In the genomic region with DNA sequence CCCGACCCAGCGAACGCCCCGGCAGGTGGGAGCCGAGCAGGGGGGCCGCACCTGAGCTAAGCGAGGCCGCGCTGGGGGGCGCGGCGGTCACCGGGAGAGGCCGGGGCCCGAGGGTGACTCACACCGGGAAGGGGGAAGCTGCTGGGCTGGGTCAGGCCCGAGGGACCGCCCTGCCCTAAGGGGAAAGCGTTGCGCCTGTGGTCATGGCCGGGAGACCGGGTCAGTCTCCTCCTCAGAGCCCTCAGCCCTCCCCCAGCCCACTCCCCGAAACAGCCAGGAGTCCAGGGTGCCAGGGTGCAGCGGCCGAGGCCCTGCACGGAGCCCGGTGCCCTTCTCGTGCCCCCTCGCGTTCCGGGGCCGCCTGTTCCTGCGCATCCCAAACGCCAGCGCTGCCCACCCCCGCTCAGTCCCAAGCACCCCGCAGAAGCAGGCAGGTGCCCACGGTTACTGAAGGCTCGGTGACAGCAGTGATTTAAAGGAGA, we compare ENCODE assay signal across 9 cellular contexts. TPM values are rescaled to one million over a fixed set of nuclear protein-coding genes. Genes with fewer than 3 reads are reported as not detected.
DNase-seq lines count a peak whose midpoint lies in the region; ATAC-seq, FAIRE-seq and TF ChIP-seq lines count a peak whose summit lies in the region.
"Had no signal": no experiment of that assay in that cellular context is flagged by ENCODE, and none has a peak within 500 bp of the region (broad histone marks: within the 10 kb centered on the region; RNA-seq: fewer than 3 reads in every experiment).

No MANE protein-coding gene starts in this region.

- H3K36me3 Mint-ChIP-seq in memory B cell = no peaks in the 10 kb centered on the region

- peaks cover 34% of the 10 kb centered on the region for H3K4me1 ChIP-seq in vagina

- H3K27me3 ChIP-seq in GM06990 (replicated peaks; ENCODE audit: control insufficient read depth, insufficient read depth, low read length) = no peaks in the 10 kb centered on the region
- H3K27me3 ChIP-seq in bronchial epithelial cell (ENCODE audit: control insufficient read depth, insufficient read depth, low read length) = no peaks in the 10 kb centered on the region
- H3K27me3 ChIP-seq in vagina = no peaks in the 10 kb centered on the region

- no peaks in the 10 kb centered on the region for H3K9me3 ChIP-seq in vagina

- no peak for TF ChIP-seq POLR2A in vagina (IDR thresholded peaks at IDR 0.05)

- TF ChIP-seq CTCF in GM06990 (IDR thresholded peaks at IDR 0.05; ENCODE audit: insufficient read depth, low read length, poor library complexity, severe bottlenecking) (no peak), bronchial epithelial cell (IDR thresholded peaks at IDR 0.05; ENCODE audit: insufficient read depth, low read length, severe bottlenecking) (no peak), vagina (IDR thresholded peaks at IDR 0.05) (no peak), GM10266 (IDR thresholded peaks at IDR 0.05; ENCODE audit: control insufficient read depth, insufficient read depth, low read depth, missing control alignments) (no peak)

- peak overlapping the region; percentile 65 for H3K4me3 Mint-ChIP-seq in memory B cell

- DNase-seq in GM06990 (ENCODE audit: extremely low read depth, insufficient read length) = no peak
- no peak for DNase-seq in bronchial epithelial cell (ENCODE audit: low read depth)
- DNase-seq in memory B cell (ENCODE audit: low spot score in 2 of 2) = peak in 1 of 2 donors; percentile 15
- DNase-seq in vagina (ENCODE audit: extremely low spot score in 2 of 2) = no peak
- no peak for DNase-seq in stimulated activated naive CD4-positive, alpha-beta T cell treated with Interleukin-2 at 50 U/mL for 16 hours (lab: John Stamatoyannopoulos, UW)
- no peak for DNase-seq in GM10266 (ENCODE audit: extremely low spot score)

- H3K4me3 ChIP-seq in GM06990 (replicated peaks; ENCODE audit: low read depth, low read length) (peak overlapping the region; percentile 54), bronchial epithelial cell (ENCODE audit: low read depth, low read length) (peak overlapping the region; percentile 68), vagina (peak overlapping the region; percentile 84 to 95)

- no peak for FAIRE-seq in bronchial epithelial cell (lab: Jason Lieb, UNC)
- FAIRE-seq: TTC549 had no signal

- no peaks in the 10 kb centered on the region for H3K9me3 Mint-ChIP-seq in memory B cell

- peak overlapping the region; percentile 74 for H3K27ac Mint-ChIP-seq in memory B cell

- intact Hi-C loops in vagina (cut with DNase I) = no loop called here

- H3K27me3 Mint-ChIP-seq in memory B cell = peaks cover under 1% of the 10 kb centered on the region

- no peaks in the 10 kb centered on the region for H3K36me3 ChIP-seq in GM06990 (ENCODE audit: control insufficient read depth, insufficient read depth, low read length)
- no peaks in the 10 kb centered on the region for H3K36me3 ChIP-seq in bronchial epithelial cell (ENCODE audit: control insufficient read depth, insufficient read depth, low read length)
- H3K36me3 ChIP-seq in vagina = no peaks in the 10 kb centered on the region

- peak overlapping the region; percentile 87 for H3K27ac ChIP-seq in vagina

- ATAC-seq in HG03442 (IDR thresholded peaks at IDR 0.05; ENCODE audit: unreplicated experiment) = peak; percentile 21
- no peak for ATAC-seq in memory B cell (ENCODE audit: low read depth)
- no peak for ATAC-seq in GM21390 (IDR thresholded peaks at IDR 0.05; ENCODE audit: unreplicated experiment)

- peaks cover 7% of the 10 kb centered on the region for H3K4me1 Mint-ChIP-seq in memory B cell

RNA-seq across cellular contexts. Expression of a gene that starts 0.7 kb away (rescaled TPM):
- total RNA-seq in bronchial epithelial cell (0.53 and 2.3 TPM in 2 replicates), vagina (2.9 TPM)

RNA-seq across cellular contexts. Expression of a gene that starts 0.9 kb away (rescaled TPM):
- total RNA-seq in bronchial epithelial cell = 10.8 and 12.2 TPM in 2 replicates
- total RNA-seq in vagina = 35.6 TPM

RNA-seq across cellular contexts. Expression of a gene that starts 17.3 kb away (rescaled TPM):
- total RNA-seq in bronchial epithelial cell = not detected in 2 replicates
- not detected for total RNA-seq in vagina

RNA-seq across cellular contexts. Expression of a gene that starts 35.3 kb away (rescaled TPM):
- 15.1 and 17.9 TPM in 2 replicates for total RNA-seq in bronchial epithelial cell
- 35.1 TPM for total RNA-seq in vagina
